1 cellular context compared by ENCODE assay signal in the genomic region with DNA sequence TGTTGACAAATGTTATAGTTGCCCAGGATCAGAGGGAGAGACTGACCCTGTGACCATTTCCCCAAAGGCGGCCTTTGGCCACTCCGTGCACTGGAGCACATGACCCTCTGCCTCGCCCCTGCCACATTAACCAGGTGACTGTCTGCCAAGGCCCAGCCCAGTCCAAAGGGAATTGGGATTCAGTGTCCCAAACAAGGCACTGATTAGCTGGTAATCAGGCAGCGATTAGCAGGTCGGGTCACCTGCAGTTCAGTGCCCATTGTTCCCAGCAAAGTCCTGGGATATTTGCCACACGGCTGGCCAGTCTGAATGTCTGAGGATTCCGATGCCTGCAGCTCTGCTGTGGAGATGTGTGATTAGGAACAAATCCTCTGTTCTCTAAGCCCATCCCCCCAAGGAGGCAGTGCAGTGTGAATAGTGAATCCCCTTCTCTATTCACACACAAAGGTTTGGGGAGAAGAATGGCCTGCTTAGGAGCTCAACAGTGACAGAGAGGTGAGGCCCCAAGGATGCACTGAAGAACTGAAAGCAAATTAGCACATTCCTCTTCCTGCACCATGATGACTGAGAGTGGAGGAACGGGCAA.
TF ChIP-seq lines count a peak whose summit lies in the region.

No MANE protein-coding gene starts in this region.

TF ChIP-seq in H1, 55 proteins besides CTCF, POLR2A, EP300 and RAD21:
- TF ChIP-seq CREB1 (IDR thresholded peaks at IDR 0.05) (no peak), RXRA (IDR thresholded peaks at IDR 0.05; ENCODE audit: insufficient read depth, low read depth, low read length) (0 out of 2 replicates have a peak, but pooled peaks have one; percentile 12), BACH1 (IDR thresholded peaks at IDR 0.05; ENCODE audit: low read length) (0 out of 2 replicates have a peak, but pooled peaks have one; percentile 38)
